ENCODE assay signal across 9 cellular contexts in genomic region chr22:26169312-26170111, GRCh38. TPM values are rescaled to one million over a fixed set of nuclear protein-coding genes. Genes with fewer than 3 reads are reported as not detected.
A peak's percentile ranks its signal among the peaks of the same experiment; 100 is the strongest.
DNase-seq lines count a peak whose midpoint lies in the region; ATAC-seq, FAIRE-seq and TF ChIP-seq lines count a peak whose summit lies in the region.
"Had no signal": no experiment of that assay in that cellular context is flagged by ENCODE, and none has a peak within 500 bp of the region (broad histone marks: within the 10 kb centered on the region; RNA-seq: fewer than 3 reads in every experiment).

Gene SEZ6L (plus strand): TSS chr22:26169462. CDS start chr22:26169670, 208 bp downstream.

- H3K9ac ChIP-seq in BLaER1 (no peak within 1 kb of the TSS), H1 (replicated peaks in 1 of 4; ENCODE audit: extremely low read depth in 1 of 4, low read depth in 3 of 4, low read length in 3 of 4) (peak within 1 kb of the TSS in 2 of 4 experiments; percentile 35 to 58; a peak in 2 of 7 replicates)

- no peak within 1 kb of the TSS for H2BK120ac ChIP-seq in H1 (replicated peaks; ENCODE audit: low read depth, low read length)

- H3K4me2 ChIP-seq in BLaER1 (peak within 1 kb of the TSS; percentile 88), H1 (ENCODE audit: insufficient read depth in 1 of 2, low read depth in 2 of 2, low read length in 2 of 2) (peak within 1 kb of the TSS; percentile 87 to 91)

- no peak for TF ChIP-seq RAD21 in H1 (IDR thresholded peaks at IDR 0.05 in 1 of 2, conservative IDR thresholded peaks at IDR 0.05 in 1 of 2; ENCODE audit: low read depth in 2 of 2, low read length in 2 of 2)

- H2BK20ac ChIP-seq in H1 (ENCODE audit: low read length): no peak within 1 kb of the TSS

- H3K14ac ChIP-seq in H1 (ENCODE audit: insufficient read length): no peak within 1 kb of the TSS

- peak within 1 kb of the TSS; percentile 23; the same call in 1 of the 2 replicates for H4K8ac ChIP-seq in H1 (ENCODE audit: extremely low read depth, insufficient read depth, low read length)

- no peak within 1 kb of the TSS for H3K56ac ChIP-seq in H1 (replicated peaks; ENCODE audit: insufficient read length, low read depth, low read length)

- intact Hi-C loops in CD4-positive, alpha-beta memory T cell (cut with micrococcal nuclease): no loop called here

- H3K27ac ChIP-seq in BLaER1: no peak within 1 kb of the TSS
- no peak within 1 kb of the TSS for H3K27ac ChIP-seq in H1 (ENCODE audit: low read depth, low read length)
- H3K27ac ChIP-seq in CD4-positive, alpha-beta memory T cell (ENCODE audit: low read depth, low read length): no peak within 1 kb of the TSS

- peak within 1 kb of the TSS; percentile 65; the same call in 1 of the 2 replicates for H2BK15ac ChIP-seq in H1 (ENCODE audit: low read length)

- H3K27me3 ChIP-seq in BLaER1: peaks cover 50% of the 10 kb centered on the region
- peaks cover 19 to 45% (median 36%) of the 10 kb centered on the region in 4 experiments for H3K27me3 ChIP-seq in H1 (replicated peaks in 1 of 4; ENCODE audit: control insufficient read depth in 3 of 4, extremely low read depth in 1 of 4, insufficient read depth in 3 of 4, low read length in 3 of 4)
- H3K27me3 ChIP-seq in CD4-positive, alpha-beta memory T cell (ENCODE audit: insufficient read depth, low read length): peaks cover 13% of the 10 kb centered on the region

- peaks cover 17% of the 10 kb centered on the region for H3K4me1 ChIP-seq in BLaER1
- H3K4me1 ChIP-seq in H1 (replicated peaks in 1 of 4; ENCODE audit: control insufficient read depth in 3 of 4, insufficient read depth in 4 of 4, low read length in 3 of 4): peaks cover 4 to 20% (median 8%) of the 10 kb centered on the region in 4 experiments
- no peaks in the 10 kb centered on the region for H3K4me1 ChIP-seq in CD4-positive, alpha-beta memory T cell (ENCODE audit: insufficient read depth, low read length)

- H3K23me2 ChIP-seq in H1 (ENCODE audit: low read depth, low read length): peaks cover 9% of the 10 kb centered on the region

- H3K27me3 Mint-ChIP-seq in nephron (ENCODE audit: low read depth): peaks cover 93% of the 10 kb centered on the region
- H3K27me3 Mint-ChIP-seq in CD4-positive, alpha-beta memory T cell: peaks cover 35 to 44% of the 10 kb centered on the region in 2 donors

- DNase-seq in NCI-H1105 (lab: John Stamatoyannopoulos, UW): peak; percentile 47
- DNase-seq in H1 (ENCODE audit: low read depth in 1 of 2, low spot score in 2 of 2): peak in 1 of 2 experiments; percentile 72
- DNase-seq in EL: no peak
- no peak for DNase-seq in CD4-positive, alpha-beta memory T cell

- peaks cover 26% of the 10 kb centered on the region; the same call in 1 of the 2 replicates for H4K20me1 ChIP-seq in BLaER1
- H4K20me1 ChIP-seq in H1 (replicated peaks in 1 of 2; ENCODE audit: control insufficient read depth in 1 of 2, insufficient read depth in 2 of 2, low read length in 2 of 2): peaks cover 4 to 5% of the 10 kb centered on the region in 2 experiments

- H3K4ac ChIP-seq in H1 (replicated peaks; ENCODE audit: insufficient read length, low read depth, low read length): no peak within 1 kb of the TSS

- no peaks in the 10 kb centered on the region for H3K79me1 ChIP-seq in H1 (ENCODE audit: low read depth, low read length)

- H3K4me1 Mint-ChIP-seq in nephron: peaks cover 11% of the 10 kb centered on the region
- H3K4me1 Mint-ChIP-seq in CD4-positive, alpha-beta memory T cell: peaks cover 0 to 12% (median 3%) of the 10 kb centered on the region in 4 donors

- no peak within 1 kb of the TSS for H3K23ac ChIP-seq in H1 (ENCODE audit: insufficient read length)

- 3% methylated on average over 13 of the region's 92 CpGs; no CpG with 5 or more reads in 1 of the 2 experiments for WGBS in H1 (ENCODE audit: extremely low coverage in 1 of 2, insufficient coverage in 1 of 2, insufficient read length in 1 of 2, insufficient replicate concordance in 2 of 2, low coverage in 1 of 2, low lambda C conversion rate in 2 of 2, missing lambda C conversion rate in 1 of 2), 2 experiments

- no peak within 1 kb of the TSS for H4K91ac ChIP-seq in H1 (replicated peaks; ENCODE audit: insufficient read length, low read length)

- H3K36me3 ChIP-seq in BLaER1 (no peaks in the 10 kb centered on the region), H1 (ENCODE audit: control insufficient read depth in 2 of 4, insufficient read depth in 4 of 4, low read length in 3 of 4) (no peaks in the 10 kb centered on the region)
- H3K36me3 ChIP-seq in CD4-positive, alpha-beta memory T cell (ENCODE audit: insufficient read depth, low read length): no peaks in the 10 kb centered on the region

- TF ChIP-seq CTCF in H1 (IDR thresholded peaks at IDR 0.05; ENCODE audit: control extremely low read depth in 1 of 3, insufficient read depth in 1 of 3, low read depth in 1 of 3, low read length in 3 of 3) (no peak), nephron (IDR thresholded peaks at IDR 0.05; ENCODE audit: unreplicated experiment in 3 of 3) (no peak)

- H3K4me3 Mint-ChIP-seq in nephron: peak within 1 kb of the TSS; percentile 71 to 83 (median 78)
- H3K4me3 Mint-ChIP-seq in CD4-positive, alpha-beta memory T cell: peak within 1 kb of the TSS in 4 of 8 donors; percentile 22 to 59 (median 42)

- H3K9me3 Mint-ChIP-seq in nephron: peaks cover 2% of the 10 kb centered on the region
- peaks cover 0 to 9% (median under 1%) of the 10 kb centered on the region in 8 donors for H3K9me3 Mint-ChIP-seq in CD4-positive, alpha-beta memory T cell

- H2AK5ac ChIP-seq in H1 (ENCODE audit: low read depth, low read length): no peak within 1 kb of the TSS

- ATAC-seq in GM21447 (IDR thresholded peaks at IDR 0.05; ENCODE audit: unreplicated experiment): no peak
- no peak for ATAC-seq in GM18867 (IDR thresholded peaks at IDR 0.05; ENCODE audit: unreplicated experiment)

- no peaks in the 10 kb centered on the region for H3K79me2 ChIP-seq in H1 (ENCODE audit: control insufficient read depth in 1 of 2, insufficient read depth in 2 of 2, low read length in 2 of 2)

- FAIRE-seq in H1 (lab: Jason Lieb, UNC): no peak

- H4K5ac ChIP-seq in H1 (ENCODE audit: insufficient read length, low read depth, low read length): no peak within 1 kb of the TSS

- CTCF ChIA-PET in H1 (lab: Charles Lee; ENCODE audit: partially characterized antibody): interaction anchor here (0.6 to 12.5 kb wide), 12 partner anchors 9 to 295 kb away, joined by 3 to 246 read pairs (median 3); no protein-coding TSS in a partner anchor
- CTCF ChIA-PET in CD4-positive, alpha-beta memory T cell (lab: Charles Lee; ENCODE audit: partially characterized antibody): no interaction called here

- POLR2A ChIA-PET in H1 (lab: Charles Lee; ENCODE audit: partially characterized antibody): no interaction called here
- POLR2A ChIA-PET in CD4-positive, alpha-beta memory T cell (lab: Charles Lee; ENCODE audit: partially characterized antibody): no interaction called here

- H3K36me3 Mint-ChIP-seq in nephron (ENCODE audit: low read depth): no peaks in the 10 kb centered on the region
- H3K36me3 Mint-ChIP-seq in CD4-positive, alpha-beta memory T cell: peaks cover 0 to 7% of the 10 kb centered on the region in 2 donors

- no peak within 1 kb of the TSS for H2BK5ac ChIP-seq in H1 (ENCODE audit: low read depth, low read length)

- no peak within 1 kb of the TSS for H3K27ac Mint-ChIP-seq in nephron
- H3K27ac Mint-ChIP-seq in CD4-positive, alpha-beta memory T cell: peak within 1 kb of the TSS in 1 of 7 donors; percentile 4

- no peak for TF ChIP-seq EP300 in H1 (IDR thresholded peaks at IDR 0.05; ENCODE audit: borderline replicate concordance in 1 of 2, low read depth in 2 of 2, low read length in 2 of 2)

- peak within 1 kb of the TSS; percentile 69 for H3K4me3 ChIP-seq in BLaER1
- H3K4me3 ChIP-seq in H1 (ENCODE audit: extremely low read depth in 1 of 4, insufficient read depth in 2 of 4, low read depth in 3 of 4, low read length in 4 of 4): peak within 1 kb of the TSS; percentile 38 to 77 (median 51)
- H3K4me3 ChIP-seq in CD4-positive, alpha-beta memory T cell (ENCODE audit: low read length in 2 of 2): no peak within 1 kb of the TSS

- TF ChIP-seq POLR2A in H1 (IDR thresholded peaks at IDR 0.05; ENCODE audit: control extremely low read depth in 1 of 2, low read depth in 2 of 2, low read length in 2 of 2): no peak

- no peak within 1 kb of the TSS; the same call in 1 of the 2 replicates for H3K18ac ChIP-seq in H1 (ENCODE audit: extremely low read depth, low read length)

- H2BK12ac ChIP-seq in H1 (ENCODE audit: low read depth, low read length): no peak within 1 kb of the TSS

- H3K9me3 ChIP-seq in BLaER1: no peaks in the 10 kb centered on the region
- no peaks in the 10 kb centered on the region for H3K9me3 ChIP-seq in H1 (ENCODE audit: insufficient read depth in 2 of 2, low read depth in 1 of 2, low read length in 1 of 2)
- H3K9me3 ChIP-seq in CD4-positive, alpha-beta memory T cell (ENCODE audit: control insufficient read depth in 1 of 2, low read length in 2 of 2): no peaks in the 10 kb centered on the region

- peak within 1 kb of the TSS; percentile 63; the same call in 1 of the 2 replicates for H2AFZ ChIP-seq in H1 (ENCODE audit: low read length)

TF ChIP-seq in H1, 55 proteins besides CTCF, POLR2A, EP300 and RAD21:
- TF ChIP-seq EZH2 (IDR thresholded peaks at IDR 0.05; ENCODE audit: low read depth, low read length, severe bottlenecking): peak; percentile 44
- TF ChIP-seq POLR2AphosphoS5 (IDR thresholded peaks at IDR 0.05; ENCODE audit: low read depth, low read length): no peak
- no peak for TF ChIP-seq BACH1 (IDR thresholded peaks at IDR 0.05; ENCODE audit: low read length)
- TF ChIP-seq, protein P1, sequence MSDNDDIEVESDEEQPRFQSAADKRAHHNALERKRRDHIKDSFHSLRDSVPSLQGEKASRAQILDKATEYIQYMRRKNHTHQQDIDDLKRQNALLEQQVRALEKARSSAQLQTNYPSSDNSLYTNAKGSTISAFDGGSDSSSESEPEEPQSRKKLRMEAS (IDR thresholded peaks at IDR 0.05): no peak
- TF ChIP-seq TAF1 (IDR thresholded peaks at IDR 0.05; ENCODE audit: low read depth, low read length): no peak
- TF ChIP-seq KDM4A (IDR thresholded peaks at IDR 0.05; ENCODE audit: low read depth, low read length, severe bottlenecking): peak; percentile 74
- TF ChIP-seq GABPA (IDR thresholded peaks at IDR 0.05; ENCODE audit: borderline replicate concordance, insufficient read depth, low read length): no peak

RNA-seq across cellular contexts. Expression of gene SEZ6L, which starts in this region (rescaled TPM):
- total RNA-seq in H1 (2021; fragmentation: NEBNext Ultra II Directional; extraction: Animal tissue kit (Norgen Biotek cat#: 25700)): 0.06 and 0.11 TPM in 2 replicates
- 0.20 and 0.33 TPM in 2 replicates for polyA plus RNA-seq in H1 (2011; rRNA removed)
- 0.10 TPM for polyA plus RNA-seq in H1 (2011; cell fraction: cytosol; rRNA removed)
- 0.39 TPM for polyA plus RNA-seq in H1 (2011; cell fraction: nucleus; rRNA removed)
- polyA plus RNA-seq in H1 (2012, experiment 1 of 2): 0.30 to 0.90 TPM (median 0.61 TPM) in 4 replicates
- 0.10 TPM for polyA plus RNA-seq in H1 (2012, experiment 2 of 2)
- 0.26 TPM for polyA plus RNA-seq in H1 (2013, experiment 1 of 2)
- 0.22 TPM for polyA plus RNA-seq in H1 (2013, experiment 2 of 2)
- polyA minus RNA-seq in H1 (2011; rRNA and poly(A)+ RNA removed): 0.28 and 0.63 TPM in 2 replicates
- polyA minus RNA-seq in H1 (2011; cell fraction: cytosol; rRNA and poly(A)+ RNA removed): not detected
- not detected for polyA minus RNA-seq in H1 (2011; cell fraction: nucleus; rRNA and poly(A)+ RNA removed)
- total RNA-seq in CD4-positive, alpha-beta memory T cell: not detected
- polyA plus RNA-seq in CD4-positive, alpha-beta memory T cell: not detected
- total RNA-seq: SK-MEL-5 had no signal

Comparison
In these comparisons a context has a peak if more than half of its experiments do, and no peak if none do; other contexts are left out.
1. H3K4me3 ChIP-seq: peak in BLaER1 (single experiment) and H1 (4 of 4); none in CD4-positive, alpha-beta memory T cell (0 of 2).